In genomic region chr1:53766194-53766748, GRCh38 we compare ENCODE assay signal across 21 cellular contexts. TPM values are rescaled to one million over a fixed set of nuclear protein-coding genes. Genes with fewer than 3 reads are reported as not detected.
A peak's percentile ranks its signal among the peaks of the same experiment; 100 is the strongest.
DNase-seq lines count a peak whose midpoint lies in the region; ATAC-seq and TF ChIP-seq lines count a peak whose summit lies in the region.
"Had no signal": no experiment of that assay in that cellular context is flagged by ENCODE, and none has a peak within 500 bp of the region (broad histone marks: within the 10 kb centered on the region; RNA-seq: fewer than 3 reads in every experiment).

No MANE protein-coding gene starts in this region.

- H3K36me3 ChIP-seq in heart left ventricle (peaks cover 0 to 23% (median 14%) of the 10 kb centered on the region in 9 donors), smooth muscle cell (ENCODE audit: low read depth) (no peaks in the 10 kb centered on the region)

- H3K36me3 Mint-ChIP-seq in T-helper 1 cell treated with Interleukin-12 subunit alpha and Interleukin-12 subunit beta and Interleukin-4 antibody, amounts not matched to agents 30 μg/mL and 1 μg/mL, for 36 hours (ENCODE audit: low read depth) = peaks cover 12% of the 10 kb centered on the region

- peak overlapping the region; percentile 33 for H3K9ac ChIP-seq in smooth muscle cell (ENCODE audit: low read depth)

- peak overlapping the region; percentile 34 for H2AFZ ChIP-seq in smooth muscle cell (ENCODE audit: low read depth)

- H3K4me3 ChIP-seq in heart left ventricle (peak overlapping the region in 3 of 12 donors; percentile 13 to 47 (median 24)), smooth muscle cell (no peak overlapping the region)
- H3K4me3 ChIP-seq: MG63 had no signal

- peaks cover 0 to 10% (median 0%) of the 10 kb centered on the region in 12 donors for H3K9me3 ChIP-seq in heart left ventricle
- H3K9me3 ChIP-seq in smooth muscle cell (replicated peaks; ENCODE audit: low read depth) = no peaks in the 10 kb centered on the region
- H3K9me3 ChIP-seq: MG63, suprapubic skin had no signal

- H3K4me3 Mint-ChIP-seq in T-helper 1 cell treated with Interleukin-12 subunit alpha and Interleukin-12 subunit beta and Interleukin-4 antibody, amounts not matched to agents 30 μg/mL and 1 μg/mL, for 36 hours = peak overlapping the region; percentile 77
- H3K4me3 Mint-ChIP-seq: memory B cell, WTC11 had no signal

- no peaks in the 10 kb centered on the region for H3K9me3 Mint-ChIP-seq in T-helper 1 cell treated with Interleukin-12 subunit alpha and Interleukin-12 subunit beta and Interleukin-4 antibody, amounts not matched to agents 30 μg/mL and 1 μg/mL, for 36 hours
- H3K9me3 Mint-ChIP-seq: WTC11 had no signal

- H3F3A ChIP-seq in smooth muscle cell (ENCODE audit: low read depth) = peaks cover 6% of the 10 kb centered on the region

- no peaks in the 10 kb centered on the region for H4K20me1 ChIP-seq in smooth muscle cell (ENCODE audit: low read depth)

- H3K4me1 ChIP-seq in heart left ventricle (peaks cover 0 to 22% (median 5%) of the 10 kb centered on the region in 12 donors), smooth muscle cell (ENCODE audit: low read depth) (peaks cover 9% of the 10 kb centered on the region)
- H3K4me1 ChIP-seq: suprapubic skin had no signal

- no peak for DNase-seq in heart left ventricle
- no peak for DNase-seq in Right ventricle myocardium inferior (ENCODE audit: missing footprints)
- DNase-seq in epithelial cell of prostate (ENCODE audit: low read depth, low spot score) = no peak
- DNase-seq in smooth muscle cell (lab: John Stamatoyannopoulos, UW; ENCODE audit: unreplicated experiment) = no peak
- DNase-seq in A172 (ENCODE audit: low spot score) = no peak
- DNase-seq in midbrain (lab: John Stamatoyannopoulos, UW) = no peak
- no peak for DNase-seq in activated CD4-positive, CD25-positive, alpha-beta regulatory T cell treated with anti-CD3 and anti-CD28 coated beads, Interleukin-2, amount 50 U/mL, for 72 hours
- DNase-seq: activated T-cell treated with anti-CD3 and anti-CD28 coated beads, Interleukin-2, amount 50 U/mL, for 48 hours; AML-193; aorta; DND-41; MG63; NCI-H2029; NCI-H526; nucleus accumbens had no signal

- ATAC-seq in heart left ventricle = no peak
- ATAC-seq in Right ventricle myocardium inferior = no peak
- ATAC-seq: Panc1, WTC11 had no signal

- H3K4me2 ChIP-seq in smooth muscle cell = peak overlapping the region; percentile 82

- H3K27ac ChIP-seq in heart left ventricle = peak overlapping the region in 9 of 12 donors; percentile 14 to 83 (median 41)
- peak overlapping the region; percentile 32 for H3K27ac ChIP-seq in epithelial cell of prostate
- peak overlapping the region; percentile 83 for H3K27ac ChIP-seq in smooth muscle cell (ENCODE audit: low read depth)
- H3K27ac ChIP-seq: suprapubic skin had no signal

- H3K27me3 Mint-ChIP-seq in T-helper 1 cell treated with Interleukin-12 subunit alpha and Interleukin-12 subunit beta and Interleukin-4 antibody, amounts not matched to agents 30 μg/mL and 1 μg/mL, for 36 hours (ENCODE audit: low read depth) = no peaks in the 10 kb centered on the region
- H3K27me3 Mint-ChIP-seq: memory B cell had no signal

- peak overlapping the region; percentile 83 for H3K27ac Mint-ChIP-seq in T-helper 1 cell treated with Interleukin-12 subunit alpha and Interleukin-12 subunit beta and Interleukin-4 antibody, amounts not matched to agents 30 μg/mL and 1 μg/mL, for 36 hours
- H3K27ac Mint-ChIP-seq: memory B cell, WTC11 had no signal

- no peaks in the 10 kb centered on the region for H3K79me2 ChIP-seq in smooth muscle cell (ENCODE audit: low read depth)

- TF ChIP-seq CTCF in heart left ventricle (IDR thresholded peaks at IDR 0.05) (no peak), smooth muscle cell (IDR thresholded peaks at IDR 0.05; ENCODE audit: borderline replicate concordance, insufficient read depth, poor library complexity, severe bottlenecking) (no peak)

- H3K4me1 Mint-ChIP-seq in T-helper 1 cell treated with Interleukin-12 subunit alpha and Interleukin-12 subunit beta and Interleukin-4 antibody, amounts not matched to agents 30 μg/mL and 1 μg/mL, for 36 hours (ENCODE audit: low read depth) = peaks cover 25% of the 10 kb centered on the region
- H3K4me1 Mint-ChIP-seq: memory B cell, WTC11 had no signal

- TF ChIP-seq POLR2A in heart left ventricle (IDR thresholded peaks at IDR 0.05) = no peak

- intact Hi-C loops in heart left ventricle (cut with DNase I) (no loop called here), Right ventricle myocardium inferior (cut with DNase I) (no loop called here)

- 69 to 80% (median 77%) methylated on average over 3 of the region's 3 CpGs for WGBS in heart left ventricle, 4 donors
- 95% methylated on average over 3 of the region's 3 CpGs for WGBS in smooth muscle cell (ENCODE audit: low lambda C conversion rate)

- H3K27me3 ChIP-seq in heart left ventricle (no peaks in the 10 kb centered on the region), smooth muscle cell (ENCODE audit: low read depth) (no peaks in the 10 kb centered on the region)
- H3K27me3 ChIP-seq: MG63, suprapubic skin had no signal

RNA-seq across cellular contexts. Expression of gene GLIS1, which starts 27.3 kb away (rescaled TPM):
- under 1 TPM in 4 of 9 donors, not detected in 5; 0.12 to 0.35 (median 0.15) TPM for total RNA-seq in heart left ventricle
- polyA plus RNA-seq in heart left ventricle = under 1 TPM in 1 of 2 donors, not detected in 1; 0.06 TPM
- not detected for total RNA-seq in Right ventricle myocardium inferior
- total RNA-seq in smooth muscle cell = 0.36 and 1.1 TPM in 2 replicates
- polyA plus RNA-seq in smooth muscle cell = 4.9 and 6.2 TPM in 2 replicates
- total RNA-seq in A172 (2014; rRNA removed; shearing (Covaris generic)) = 0.14 TPM in 1 of 2 replicates, not detected in the other
- total RNA-seq: dermis microvascular lymphatic vessel endothelial cell had no signal

Comparison
In these comparisons a context has a peak if more than half of its experiments do, and no peak if none do; other contexts are left out.
1. H3K27ac ChIP-seq: peak in every context shown above with its lines; median percentile 83 in smooth muscle cell; 41 in heart left ventricle; 32 in epithelial cell of prostate.